Comparison of ENCODE assay signal across 20 cellular contexts in the genomic region with DNA sequence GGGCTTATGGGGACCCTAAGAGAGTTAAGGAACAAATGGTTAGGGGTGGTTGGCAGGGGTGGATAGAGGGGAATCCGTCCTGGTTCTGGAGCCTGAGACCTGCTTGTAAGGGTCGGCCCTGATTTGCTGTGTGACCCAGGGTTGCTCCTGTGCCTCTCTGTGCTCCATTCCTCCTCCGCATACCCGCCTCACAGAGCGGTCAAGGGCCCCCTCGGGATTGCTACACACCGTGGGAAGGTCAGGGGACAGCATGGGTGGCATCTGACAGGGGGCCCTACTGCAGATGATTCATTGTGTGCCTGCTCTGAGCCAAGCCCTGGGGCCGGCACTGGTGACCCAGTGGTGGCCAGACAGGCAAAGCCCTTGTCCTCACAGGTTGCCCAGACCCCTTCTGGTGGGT.
DNase-seq lines count a peak whose midpoint lies in the region; ATAC-seq, FAIRE-seq and TF ChIP-seq lines count a peak whose summit lies in the region.
"Had no signal": no experiment of that assay in that cellular context is flagged by ENCODE, and none has a peak within 500 bp of the region (broad histone marks: within the 10 kb centered on the region; RNA-seq: fewer than 3 reads in every experiment).

No MANE protein-coding gene starts in this region.

- CTCF ChIA-PET in A549 (lab: Yijun Ruan, JAX) = no interaction called here

- H4K8ac ChIP-seq in mesenchymal stem cell (ENCODE audit: low read length) = peak overlapping the region; percentile 19

- no peak for FAIRE-seq in A549 (lab: Jason Lieb, UNC)
- FAIRE-seq: D721Med, GM12891, GM18507, H54 had no signal

- no peak overlapping the region for H4K91ac ChIP-seq in mesenchymal stem cell (ENCODE audit: low read length)

- WGBS in A549 (ENCODE audit: missing lambda C conversion rate) = 62% methylated on average over 8 of the region's 8 CpGs
- 85% methylated on average over 8 of the region's 8 CpGs for whole genome bisulfite sequencing in mesenchymal stem cell

- TF ChIP-seq CTCF in A549 (IDR thresholded peaks at IDR 0.05) (no peak), VCaP (conservative IDR thresholded peaks at IDR 0.05) (no peak), BE2C (IDR thresholded peaks at IDR 0.05; ENCODE audit: low read depth, low read length) (no peak)

- H2BK15ac ChIP-seq in mesenchymal stem cell (ENCODE audit: low read depth, poor library complexity, severe bottlenecking) = no peak overlapping the region

- H3K27me3 ChIP-seq in mesenchymal stem cell (ENCODE audit: control insufficient read depth in 1 of 2, insufficient read depth in 1 of 2, low read length in 2 of 2) = no peaks in the 10 kb centered on the region
- H3K27me3 ChIP-seq in BE2C = no peaks in the 10 kb centered on the region
- H3K27me3 ChIP-seq: BLaER1 had no signal

- no peak for TF ChIP-seq EP300 in A549 (IDR thresholded peaks at IDR 0.05)

- H3K4me2 ChIP-seq in A549 (no peak overlapping the region), mesenchymal stem cell (ENCODE audit: low read length, poor library complexity, severe bottlenecking) (no peak overlapping the region)
- H3K4me2 ChIP-seq: BLaER1 had no signal

- TF ChIP-seq POLR2A in A549 (IDR thresholded peaks at IDR 0.05; ENCODE audit: low read length) = no peak

- no peaks in the 10 kb centered on the region for H3K9me3 ChIP-seq in A549
- no peaks in the 10 kb centered on the region for H3K9me3 ChIP-seq in mesenchymal stem cell (ENCODE audit: control insufficient read depth, low read length)
- no peaks in the 10 kb centered on the region for H3K9me3 ChIP-seq in BE2C
- H3K9me3 ChIP-seq: BLaER1, HAP-1 had no signal

- ATAC-seq in A549 (no peak), HG02642 (IDR thresholded peaks at IDR 0.05; ENCODE audit: poor library complexity, unreplicated experiment) (no peak), GM21360 (IDR thresholded peaks at IDR 0.05; ENCODE audit: unreplicated experiment) (no peak)

- no peak overlapping the region for H3K27ac ChIP-seq in A549
- peak overlapping the region; percentile 94; the same call in 1 of the 2 replicates for H3K27ac ChIP-seq in VCaP
- no peak overlapping the region for H3K27ac ChIP-seq in mesenchymal stem cell (ENCODE audit: low read length, poor library complexity, severe bottlenecking)
- H3K27ac ChIP-seq: BLaER1 had no signal

- H3K4me1 ChIP-seq in A549 (no peaks in the 10 kb centered on the region), mesenchymal stem cell (ENCODE audit: control insufficient read depth, insufficient read depth, low read depth, low read length) (peaks cover 2% of the 10 kb centered on the region), BE2C (peaks cover under 1% of the 10 kb centered on the region; the same call in 1 of the 2 replicates)
- H3K4me1 ChIP-seq: BLaER1, HAP-1 had no signal

- POLR2A ChIA-PET in A549 (lab: Yijun Ruan, JAX) = no interaction called here

- no peak overlapping the region for H2AFZ ChIP-seq in mesenchymal stem cell (ENCODE audit: low read depth, low read length)

- H3K36me3 ChIP-seq in mesenchymal stem cell (ENCODE audit: control insufficient read depth in 1 of 2, insufficient read depth in 2 of 2, low read depth in 1 of 2, low read length in 2 of 2) = no peaks in the 10 kb centered on the region
- no peaks in the 10 kb centered on the region for H3K36me3 ChIP-seq in BE2C
- H3K36me3 ChIP-seq: BLaER1, HAP-1 had no signal

- no peak overlapping the region for H3K23ac ChIP-seq in mesenchymal stem cell (ENCODE audit: low read length in 2 of 2)

- TF ChIP-seq RAD21 in A549 (conservative IDR thresholded peaks at IDR 0.05 in 1 of 2, IDR thresholded peaks at IDR 0.05 in 1 of 2) = no peak

- no peak overlapping the region for H2AK5ac ChIP-seq in mesenchymal stem cell (ENCODE audit: low read length, severe bottlenecking)

- H3K4ac ChIP-seq in mesenchymal stem cell (ENCODE audit: low read depth in 1 of 2, low read length in 2 of 2) = no peak overlapping the region

- peak overlapping the region in 1 of 2 experiments; percentile 3 for H3K14ac ChIP-seq in mesenchymal stem cell (ENCODE audit: low read length in 2 of 2)

- H3K79me1 ChIP-seq in mesenchymal stem cell (replicated peaks; ENCODE audit: low read length, poor library complexity, severe bottlenecking) = no peaks in the 10 kb centered on the region

- H3K4me3 ChIP-seq in A549 = no peak overlapping the region
- no peak overlapping the region for H3K4me3 ChIP-seq in mesenchymal stem cell (ENCODE audit: insufficient read depth in 1 of 2, low read depth in 1 of 2, low read length in 2 of 2)
- no peak overlapping the region for H3K4me3 ChIP-seq in BE2C (ENCODE audit: low read depth, low read length)
- H3K4me3 ChIP-seq: BLaER1, HAP-1 had no signal

- H2BK12ac ChIP-seq in mesenchymal stem cell (ENCODE audit: low read length in 2 of 2) = no peak overlapping the region

- H2BK5ac ChIP-seq in mesenchymal stem cell (ENCODE audit: low read depth, low read length, poor library complexity, severe bottlenecking) = no peak overlapping the region

- H3K18ac ChIP-seq in mesenchymal stem cell (ENCODE audit: low read depth in 1 of 2, low read length in 2 of 2) = peak overlapping the region in 1 of 2 experiments; percentile 11

- no peak for DNase-seq in A549 (ENCODE audit: low read depth in 1 of 2, low spot score in 1 of 2)
- no peak for DNase-seq in mesenchymal stem cell
- no peak for DNase-seq in BE2C
- DNase-seq: 8988T; CD4-positive, alpha-beta T cell; CD8-positive, alpha-beta memory T cell; DMS 273 treated with DMSO at 0.1 percent for 48 hours; DMS79; EL; GDM1; GOT3 had no signal

- H3K9ac ChIP-seq in mesenchymal stem cell (ENCODE audit: low read length) = no peak overlapping the region
- H3K9ac ChIP-seq: BLaER1 had no signal

- no peak overlapping the region for H2BK120ac ChIP-seq in mesenchymal stem cell (ENCODE audit: low read depth, low read length)

TF ChIP-seq in A549, 52 proteins besides CTCF, POLR2A, EP300 and RAD21:
- TF ChIP-seq ZFP36 (IDR thresholded peaks at IDR 0.05; ENCODE audit: borderline replicate concordance, partially characterized antibody) (peak; percentile 54), MYC (IDR thresholded peaks at IDR 0.05; ENCODE audit: borderline replicate concordance, low read length) (no peak)
